1 cellular context compared by ENCODE assay signal in genomic region chr7:29336851-29337627, GRCh38.
TF ChIP-seq lines count a peak whose summit lies in the region.

No MANE protein-coding gene starts in this region.

TF ChIP-seq in HepG2, 621 proteins besides CTCF, POLR2A, EP300 and RAD21 (continued from another document and continues in another):
- TF ChIP-seq HMGXB3 (CRISPR knock-in tag; IDR thresholded peaks at IDR 0.05; ENCODE audit: borderline replicate concordance) (peak; percentile 39; the same call in 1 of the 2 replicates), ZNF574 (CRISPR knock-in tag; IDR thresholded peaks at IDR 0.05) (0 out of 2 replicates have a peak, but pooled peaks have one; percentile 42), ZNF580 (CRISPR knock-in tag; IDR thresholded peaks at IDR 0.05; ENCODE audit: borderline replicate concordance, low read depth) (0 out of 2 replicates have a peak, but pooled peaks have one; percentile 43), ZSCAN25 (CRISPR knock-in tag; IDR thresholded peaks at IDR 0.05) (0 out of 2 replicates have a peak, but pooled peaks have one; percentile 20), IRF9 (CRISPR knock-in tag; IDR thresholded peaks at IDR 0.05; ENCODE audit: borderline replicate concordance) (no peak), DDIT3 (CRISPR knock-in tag; IDR thresholded peaks at IDR 0.05) (no peak), TIGD3 (CRISPR knock-in tag; IDR thresholded peaks at IDR 0.05; ENCODE audit: borderline replicate concordance) (no peak), HNF4A (CRISPR knock-in tag; IDR thresholded peaks at IDR 0.05) (peak; percentile 73), TBX2 (CRISPR knock-in tag; IDR thresholded peaks at IDR 0.05; ENCODE audit: borderline replicate concordance) (peak; percentile 89), KLF9 (CRISPR knock-in tag; IDR thresholded peaks at IDR 0.05; ENCODE audit: low read depth) (0 out of 2 replicates have a peak, but pooled peaks have one; percentile 23), MAX (IDR thresholded peaks at IDR 0.05) (peak; percentile 56), IRF2 (CRISPR knock-in tag; IDR thresholded peaks at IDR 0.05) (peak; percentile 54), HES4 (CRISPR knock-in tag; IDR thresholded peaks at IDR 0.05; ENCODE audit: borderline replicate concordance) (no peak), RBFOX2 (IDR thresholded peaks at IDR 0.05; ENCODE audit: low read depth, low read length) (no peak), TEAD3 (CRISPR knock-in tag; optimal IDR thresholded peaks at IDR 0.05; ENCODE audit: borderline replicate concordance) (peak; percentile 47), ZNF138 (CRISPR knock-in tag; IDR thresholded peaks at IDR 0.05; ENCODE audit: low read depth) (0 out of 2 replicates have a peak, but pooled peaks have one; percentile 35), FOXA1 (IDR thresholded peaks at IDR 0.05) (peak; percentile 77), FOXA1 (CRISPR knock-in tag; IDR thresholded peaks at IDR 0.05) (peak; percentile 83), ZBTB40 (IDR thresholded peaks at IDR 0.05) (no peak), ZBTB40 (CRISPR knock-in tag; IDR thresholded peaks at IDR 0.05) (no peak; the same call in 1 of the 2 replicates), ZNF414 (CRISPR knock-in tag; IDR thresholded peaks at IDR 0.05) (no peak), ELF3 (CRISPR knock-in tag; IDR thresholded peaks at IDR 0.05) (peak; percentile 81), GABPB1 (CRISPR knock-in tag; IDR thresholded peaks at IDR 0.05) (no peak), ZNF614 (CRISPR knock-in tag; IDR thresholded peaks at IDR 0.05; ENCODE audit: borderline replicate concordance) (peak; percentile 91), FOSL2 (CRISPR knock-in tag; IDR thresholded peaks at IDR 0.05) (peak; percentile 61), E2F5 (CRISPR knock-in tag; conservative IDR thresholded peaks at IDR 0.05) (no peak), YEATS2 (CRISPR knock-in tag; IDR thresholded peaks at IDR 0.05; ENCODE audit: borderline replicate concordance) (peak; percentile 27; the same call in 1 of the 2 replicates), ZBTB3 (CRISPR knock-in tag; IDR thresholded peaks at IDR 0.05; ENCODE audit: borderline replicate concordance, low read depth) (0 out of 2 replicates have a peak, but pooled peaks have one; percentile 35), TCF7 (IDR thresholded peaks at IDR 0.05; ENCODE audit: low read depth) (peak; percentile 76), FOXK1 (CRISPR knock-in tag; IDR thresholded peaks at IDR 0.05; ENCODE audit: borderline replicate concordance, low read depth) (peak; percentile 17; the same call in 1 of the 2 replicates), TOE1 (CRISPR knock-in tag; IDR thresholded peaks at IDR 0.05) (peak; percentile 70; the same call in 1 of the 2 replicates), HNRNPL (IDR thresholded peaks at IDR 0.05; ENCODE audit: low read depth, low read length) (0 out of 2 replicates have a peak, but pooled peaks have one; percentile 31)
